ENCODE assay signal across 11 cellular contexts in the genomic region with DNA sequence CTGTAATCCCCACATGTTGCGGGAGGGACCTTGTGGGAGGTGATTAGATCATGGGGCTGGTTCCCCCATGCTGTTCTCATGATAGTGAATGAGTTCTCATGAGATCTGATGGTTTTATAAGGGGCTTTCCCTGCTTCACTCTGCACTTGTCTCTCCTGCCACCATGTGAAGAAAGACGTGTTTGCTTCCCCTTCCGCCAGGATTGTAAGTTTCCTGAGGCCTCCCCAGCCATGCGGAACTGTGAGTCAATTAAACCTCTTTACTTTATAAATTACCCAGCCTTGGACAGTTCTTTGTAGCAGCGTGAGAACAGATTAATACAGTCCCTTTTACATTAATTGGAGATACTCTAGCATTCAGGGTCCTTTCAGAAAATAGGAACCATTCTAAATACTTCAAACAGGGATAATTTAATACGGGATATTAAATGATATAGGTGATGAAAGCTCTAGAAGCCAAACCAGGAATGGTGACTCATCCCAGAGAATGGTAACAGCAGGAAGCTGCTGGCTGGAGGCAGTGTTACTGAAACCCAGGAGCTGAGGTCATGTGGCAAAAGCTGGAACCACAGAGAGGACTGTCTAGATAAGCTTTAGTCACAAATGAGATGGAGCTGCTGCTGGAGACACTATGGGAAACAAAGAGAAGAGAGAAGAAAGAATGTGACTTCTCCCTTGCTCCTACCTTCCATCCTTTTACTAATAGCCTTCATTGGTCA. TPM values are rescaled to one million over a fixed set of nuclear protein-coding genes. Genes with fewer than 3 reads are reported as not detected.
DNase-seq lines count a peak whose midpoint lies in the region; ATAC-seq and TF ChIP-seq lines count a peak whose summit lies in the region.
"Had no signal": no experiment of that assay in that cellular context is flagged by ENCODE, and none has a peak within 500 bp of the region (broad histone marks: within the 10 kb centered on the region; RNA-seq: fewer than 3 reads in every experiment).

No MANE protein-coding gene starts in this region.

- H3K4me1 ChIP-seq in foreskin keratinocyte, result peaks cover 5% of the 10 kb centered on the region

- DNase-seq in SIG-M5 treated with dmso at 0.1 percent for 504 hours (lab: John Stamatoyannopoulos, UW; ENCODE audit: unreplicated experiment) (peak; percentile 20), SIG-M5 (lab: John Stamatoyannopoulos, UW) (no peak), SW 1271 (lab: John Stamatoyannopoulos, UW) (peak; percentile 14 to 67), foreskin keratinocyte (peak; percentile 75 to 90), stromal cell of bone marrow (ENCODE audit: low read depth) (peak; percentile 71), NCI-H345 (lab: John Stamatoyannopoulos, UW) (no peak)
- DNase-seq in stimulated activated CD4-positive, alpha-beta T cell treated with anti-CD3 and anti-CD28 coated beads, Interleukin-2, amount 100 ng/mL, for 48 hours, result no peak
- no peak for DNase-seq in activated T-cell treated with anti-CD3 and anti-CD28 coated beads, Interleukin-2, amount 50 U/mL, for 1 hour

- ATAC-seq in foreskin keratinocyte, result peak; percentile 100
- ATAC-seq: stimulated activated memory B cell treated with anti-CD40 and anti-IgM and Interleukin-4, amounts not matched to agents 10 μg/mL and 1 μg/mL and 100 μg/mL, for 72 hours had no signal

- H3K27me3 ChIP-seq in foreskin keratinocyte, result no peaks in the 10 kb centered on the region

- TF ChIP-seq CTCF in foreskin keratinocyte (conservative IDR thresholded peaks at IDR 0.05), result no peak

- peak overlapping the region; percentile 18 for H3K27ac ChIP-seq in foreskin keratinocyte
- H3K27ac ChIP-seq: HL-60, SK-N-MC had no signal

RNA-seq across cellular contexts. Expression of a gene that starts 57.3 kb away (rescaled TPM):
- total RNA-seq in foreskin keratinocyte, result 21.8 and 25.0 TPM in 2 replicates
- polyA plus RNA-seq in foreskin keratinocyte, result 3.9 and 6.0 TPM in 2 replicates

RNA-seq across cellular contexts. Expression of a gene that starts 57.4 kb away (rescaled TPM):
- total RNA-seq in foreskin keratinocyte, result 20.0 and 21.8 TPM in 2 replicates
- 19.1 and 20.0 TPM in 2 replicates for polyA plus RNA-seq in foreskin keratinocyte

Comparison
In these comparisons a context has a peak if more than half of its experiments do, and no peak if none do; other contexts are left out.
1. DNase-seq: peak in SIG-M5 treated with dmso at 0.1 percent for 504 hours (single experiment), SW 1271 (2 of 2), foreskin keratinocyte (2 of 2) and stromal cell of bone marrow (single experiment); none in SIG-M5 (single experiment), stimulated activated CD4-positive, alpha-beta T cell treated with anti-CD3 and anti-CD28 coated beads, Interleukin-2, amount 100 ng/mL, for 48 hours (0 of 2), NCI-H345 (single experiment) and activated T-cell treated with anti-CD3 and anti-CD28 coated beads, Interleukin-2, amount 50 U/mL, for 1 hour (single experiment).